ENCODE assay signal across 27 cellular contexts in the genomic region with DNA sequence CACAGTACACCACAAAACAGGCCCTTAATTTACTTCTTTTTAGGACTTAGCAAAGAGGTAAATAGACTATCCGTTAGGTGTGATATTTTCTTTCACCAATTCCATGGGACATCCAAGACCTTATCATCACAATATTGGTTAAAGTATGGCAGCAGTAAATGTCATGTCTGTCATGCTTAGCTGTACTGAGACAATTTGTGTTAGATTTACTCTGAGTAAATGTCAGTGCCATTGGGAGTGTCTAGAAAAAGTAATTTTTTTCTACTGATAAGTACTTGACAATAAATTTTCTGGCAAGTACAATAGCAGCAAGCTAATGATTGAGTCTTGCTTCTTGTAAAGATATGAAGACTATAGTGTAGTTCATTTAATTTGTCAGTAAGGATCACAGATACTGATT.
"Had no signal": no experiment of that assay in that cellular context is flagged by ENCODE, and none has a peak within 500 bp of the region (broad histone marks: within the 10 kb centered on the region; RNA-seq: fewer than 3 reads in every experiment).

No MANE protein-coding gene starts in this region.

- H3K4me1 ChIP-seq: stomach, suprapubic skin, testis, thyroid gland, tibial artery, tibial nerve, transverse colon, upper lobe of left lung, upper lobe of right lung, uterus, vagina had no signal

- FAIRE-seq: urothelium cell line had no signal

- ATAC-seq: stimulated activated effector memory CD8-positive, alpha-beta T cell treated with anti-CD3 and anti-CD28 coated beads, Interleukin-12 subunit alpha, Interleukin-12 subunit beta, amount 100 ng/mL, for 72 hours; stimulated activated memory B cell treated with anti-CD40 and anti-IgM and Interleukin-4, amounts not matched to agents 10 μg/mL and 1 μg/mL and 100 μg/mL, for 72 hours; stimulated activated naive B cell treated with anti-CD40 and anti-IgM and Interleukin-4, amounts not matched to agents 10 μg/mL and 1 μg/mL and 100 μg/mL, for 72 hours; stimulated activated naive CD8-positive, alpha-beta T cell treated with anti-CD3 and anti-CD28 coated beads, Interleukin-15, amount 100 ng/mL, for 72 hours; stimulated activated naive CD8-positive, alpha-beta T cell treated with anti-CD3 and anti-CD28 coated beads, Interleukin-15, Interleukin-2, amounts not matched to agents 100 U/mL and 50 U/mL, for 24 hours; upper lobe of right lung had no signal

- H3K27ac ChIP-seq: stomach, suprapubic skin, testis, thoracic aorta, thyroid gland, tibial artery, tibial nerve, transverse colon, upper lobe of left lung, upper lobe of right lung, uterus, vagina had no signal

- H3K27me3 ChIP-seq: stomach, suprapubic skin, testis, thyroid gland, tibial artery, transverse colon, upper lobe of left lung, upper lobe of right lung, vagina had no signal

- H3K36me3 ChIP-seq: stomach, suprapubic skin, thoracic aorta, thyroid gland, tibial artery, tibial nerve, transverse colon, upper lobe of left lung, upper lobe of right lung, uterus, vagina had no signal

- H3K9me3 ChIP-seq: stomach, suprapubic skin, testis, thoracic aorta, thyroid gland, tibial artery, tibial nerve, transverse colon, upper lobe of left lung, upper lobe of right lung, uterus, vagina had no signal

- H3K4me3 ChIP-seq: stomach, suprapubic skin, testis, thoracic aorta, thyroid gland, tibial artery, tibial nerve, transverse colon, upper lobe of left lung, upper lobe of right lung, uterus, vagina had no signal

- DNase-seq: stimulated activated CD4-positive, alpha-beta T cell treated with anti-CD3 and anti-CD28 coated beads, Interleukin-2, amount 100 ng/mL, for 48 hours; stimulated activated CD4-positive, alpha-beta T cell treated with anti-CD3 and anti-CD28 coated beads, Interleukin-4, amount 100 ng/mL, for 1 hour; stimulated activated CD4-positive, alpha-beta T cell treated with anti-CD3 and anti-CD28 coated beads, Interleukin-4, amount 100 ng/mL, for 24 hours; stimulated activated CD4-positive, alpha-beta T cell treated with anti-CD3 and anti-CD28 coated beads, Interleukin-4, amount 100 ng/mL, for 4 hours; stimulated activated CD8-positive, alpha-beta memory T cell treated with anti-CD3 and anti-CD28 coated beads, Interleukin-4, amount 100 ng/mL, for 48 hours; stimulated activated naive B cell treated with anti-CD40 and anti-IgM and Interleukin-4, amounts not matched to agents 10 μg/mL and 1 μg/mL and 100 μg/mL, for 72 hours; stimulated activated naive CD4-positive, alpha-beta T cell; stimulated activated naive CD4-positive, alpha-beta T cell treated with Interleukin-2 at 50 U/mL for 16 hours; stimulated activated naive CD8-positive, alpha-beta T cell treated with anti-CD3 and anti-CD28 coated beads, Interleukin-15, amount 100 ng/mL, for 72 hours; stimulated activated naive CD8-positive, alpha-beta T cell treated with anti-CD3 and anti-CD28 coated beads, Interleukin-15, Interleukin-2, amounts not matched to agents 100 U/mL and 50 U/mL, for 24 hours; stomach; substantia nigra; testis; thyroid gland; tibial artery; transverse colon; trophoblast cell; upper lobe of left lung; upper lobe of right lung; uterus had no signal
